1 cellular context compared by ENCODE assay signal in the genomic region with DNA sequence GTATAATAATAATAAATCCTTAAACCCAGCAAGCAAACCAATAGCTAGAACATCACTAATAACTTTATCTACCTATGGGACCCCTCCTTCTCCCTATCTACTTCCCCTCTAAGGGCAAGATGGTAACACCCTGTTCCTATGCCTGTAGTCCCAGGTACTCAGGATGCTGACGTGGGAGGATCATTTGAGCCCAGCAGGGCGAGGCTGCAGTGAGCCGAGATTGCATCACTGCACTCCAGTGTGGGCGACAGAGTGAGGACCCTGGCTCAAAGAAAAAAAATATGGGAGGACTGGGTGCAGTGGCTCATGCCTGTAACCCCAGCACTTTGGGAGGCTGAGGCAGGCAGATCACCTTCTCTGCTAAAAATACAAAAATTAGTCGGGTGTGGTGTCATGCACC.
TF ChIP-seq lines count a peak whose summit lies in the region.

No MANE protein-coding gene starts in this region.

TF ChIP-seq in HCT116, 20 proteins besides CTCF, POLR2A, EP300 and RAD21 (continued from another document):
- TF ChIP-seq, protein P1, sequence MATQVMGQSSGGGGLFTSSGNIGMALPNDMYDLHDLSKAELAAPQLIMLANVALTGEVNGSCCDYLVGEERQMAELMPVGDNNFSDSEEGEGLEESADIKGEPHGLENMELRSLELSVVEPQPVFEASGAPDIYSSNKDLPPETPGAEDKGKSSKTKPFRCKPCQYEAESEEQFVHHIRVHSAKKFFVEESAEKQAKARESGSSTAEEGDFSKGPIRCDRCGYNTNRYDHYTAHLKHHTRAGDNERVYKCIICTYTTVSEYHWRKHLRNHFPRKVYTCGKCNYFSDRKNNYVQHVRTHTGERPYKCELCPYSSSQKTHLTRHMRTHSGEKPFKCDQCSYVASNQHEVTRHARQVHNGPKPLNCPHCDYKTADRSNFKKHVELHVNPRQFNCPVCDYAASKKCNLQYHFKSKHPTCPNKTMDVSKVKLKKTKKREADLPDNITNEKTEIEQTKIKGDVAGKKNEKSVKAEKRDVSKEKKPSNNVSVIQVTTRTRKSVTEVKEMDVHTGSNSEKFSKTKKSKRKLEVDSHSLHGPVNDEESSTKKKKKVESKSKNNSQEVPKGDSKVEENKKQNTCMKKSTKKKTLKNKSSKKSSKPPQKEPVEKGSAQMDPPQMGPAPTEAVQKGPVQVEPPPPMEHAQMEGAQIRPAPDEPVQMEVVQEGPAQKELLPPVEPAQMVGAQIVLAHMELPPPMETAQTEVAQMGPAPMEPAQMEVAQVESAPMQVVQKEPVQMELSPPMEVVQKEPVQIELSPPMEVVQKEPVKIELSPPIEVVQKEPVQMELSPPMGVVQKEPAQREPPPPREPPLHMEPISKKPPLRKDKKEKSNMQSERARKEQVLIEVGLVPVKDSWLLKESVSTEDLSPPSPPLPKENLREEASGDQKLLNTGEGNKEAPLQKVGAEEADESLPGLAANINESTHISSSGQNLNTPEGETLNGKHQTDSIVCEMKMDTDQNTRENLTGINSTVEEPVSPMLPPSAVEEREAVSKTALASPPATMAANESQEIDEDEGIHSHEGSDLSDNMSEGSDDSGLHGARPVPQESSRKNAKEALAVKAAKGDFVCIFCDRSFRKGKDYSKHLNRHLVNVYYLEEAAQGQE (IDR thresholded peaks at IDR 0.05; ENCODE audit: low read depth), result no peak
